ENCODE assay signal across 23 cellular contexts in genomic region chr6:168121308-168121665, GRCh38. TPM values are rescaled to one million over a fixed set of nuclear protein-coding genes. Genes with fewer than 3 reads are reported as not detected.
DNase-seq lines count a peak whose midpoint lies in the region; ATAC-seq and TF ChIP-seq lines count a peak whose summit lies in the region.
"Had no signal": no experiment of that assay in that cellular context is flagged by ENCODE, and none has a peak within 500 bp of the region (broad histone marks: within the 10 kb centered on the region; RNA-seq: fewer than 3 reads in every experiment).

No MANE protein-coding gene starts in this region.

- no peak overlapping the region for H3K14ac ChIP-seq in neuronal stem cell (ENCODE audit: low read length)

- H3K23ac ChIP-seq in neuronal stem cell (ENCODE audit: low read depth, low read length, poor library complexity) = no peak overlapping the region

- no peak overlapping the region for H4K91ac ChIP-seq in neuronal stem cell (ENCODE audit: low read depth, low read length, poor library complexity)

- no peak overlapping the region for H3K4ac ChIP-seq in neuronal stem cell (ENCODE audit: low read length)

- H3K9me3 ChIP-seq in neuronal stem cell (replicated peaks in 1 of 2; ENCODE audit: control insufficient read depth in 2 of 2, insufficient read depth in 1 of 2, low read depth in 1 of 2, low read length in 2 of 2) (peaks cover 7% of the 10 kb centered on the region in 2 donors), Karpas-422 (ENCODE audit: low read length) (no peaks in the 10 kb centered on the region)
- H3K9me3 ChIP-seq: heart right ventricle, tibial artery had no signal

- no peak overlapping the region for H2AK5ac ChIP-seq in neuronal stem cell (ENCODE audit: low read depth, low read length)

- H2AFZ ChIP-seq in neuronal stem cell (ENCODE audit: low read length) (no peak overlapping the region), Karpas-422 (ENCODE audit: low read length) (no peak overlapping the region)

- H3K4me2 ChIP-seq in neuronal stem cell (ENCODE audit: insufficient read depth, low read length, poor library complexity, severe bottlenecking) (no peak overlapping the region), Karpas-422 (ENCODE audit: low read depth, low read length, poor library complexity, severe bottlenecking) (no peak overlapping the region)

- no peak overlapping the region for H2BK12ac ChIP-seq in neuronal stem cell (ENCODE audit: low read length)

- H3K4me3 ChIP-seq in neuronal stem cell (ENCODE audit: low read length in 2 of 2) = no peak overlapping the region
- H3K4me3 ChIP-seq in Karpas-422 (ENCODE audit: low read length) = no peak overlapping the region
- H3K4me3 ChIP-seq: cardiac muscle cell, heart right ventricle, tibial artery had no signal

- H4K20me1 ChIP-seq in Karpas-422 (ENCODE audit: insufficient read depth, low read depth, low read length) = no peaks in the 10 kb centered on the region

- no peaks in the 10 kb centered on the region for H3K9me3 Mint-ChIP-seq in natural killer cell
- no peaks in the 10 kb centered on the region for H3K9me3 Mint-ChIP-seq in natural killer cell treated with Interleukin-12 subunit alpha and Interleukin-12 subunit beta and Interleukin-15 and Interleukin-18, amount 100 ng/mL, for 72 hours
- peaks cover 2% of the 10 kb centered on the region for H3K9me3 Mint-ChIP-seq in activated CD8-positive, alpha-beta memory T cell treated with anti-CD3 and anti-CD28 coated beads, Interleukin-2, amount 10 ng/mL, durations not matched to agents 7 days and 5 days (ENCODE audit: low read depth)
- H3K9me3 Mint-ChIP-seq: CD8-positive, alpha-beta T cell had no signal

- TF ChIP-seq CTCF in natural killer cell (IDR thresholded peaks at IDR 0.05) = no peak

- H2BK15ac ChIP-seq in neuronal stem cell (ENCODE audit: low read length) = no peak overlapping the region

- H3K27ac ChIP-seq in neuronal stem cell (replicated peaks; ENCODE audit: low read length) (no peak overlapping the region), Karpas-422 (ENCODE audit: low read length) (no peak overlapping the region)
- H3K27ac ChIP-seq: cardiac muscle cell, heart right ventricle, tibial artery had no signal

- DNase-seq in natural killer cell (peak; percentile 1), neuronal stem cell (ENCODE audit: low spot score) (no peak), Karpas-422 (no peak), iPS-NIHi7 (ENCODE audit: extremely low spot score) (no peak), NCI-H146 treated with DMSO at 0.1 percent for 48 hours (lab: John Stamatoyannopoulos, UW; ENCODE audit: unreplicated experiment) (no peak)
- no peak for DNase-seq in natural killer cell treated with Interleukin-12 subunit alpha and Interleukin-12 subunit beta and Interleukin-15 and Interleukin-18, amount 100 ng/mL, for 72 hours (ENCODE audit: low spot score)
- DNase-seq in activated CD8-positive, alpha-beta memory T cell treated with anti-CD3 and anti-CD28 coated beads, Interleukin-2, amount 10 ng/mL, durations not matched to agents 7 days and 5 days = peak; percentile 39
- DNase-seq: activated effector memory CD4-positive, alpha-beta T cell treated with anti-CD3 and anti-CD28 coated beads, Interleukin-2, amount 50 U/mL, for 16 hours; heart right ventricle; KG1; NCI-H1930; NCI-H2227 treated with DMSO at 0.1 percent for 48 hours; NCI-H748 treated with DMSO at 0.1 percent for 48 hours; nucleus accumbens; OCI-M1; retina had no signal

- H2BK5ac ChIP-seq in neuronal stem cell (ENCODE audit: low read length) = no peak overlapping the region

- no peaks in the 10 kb centered on the region for H3K27me3 ChIP-seq in neuronal stem cell (ENCODE audit: control insufficient read depth in 3 of 3, insufficient read depth in 3 of 3, low read depth in 1 of 3, low read length in 3 of 3)
- no peaks in the 10 kb centered on the region for H3K27me3 ChIP-seq in Karpas-422 (ENCODE audit: low read length)
- H3K27me3 ChIP-seq: cardiac muscle cell, heart right ventricle had no signal

- no peak overlapping the region for H3K4me3 Mint-ChIP-seq in natural killer cell
- H3K4me3 Mint-ChIP-seq in natural killer cell treated with Interleukin-12 subunit alpha and Interleukin-12 subunit beta and Interleukin-15 and Interleukin-18, amount 100 ng/mL, for 72 hours = no peak overlapping the region
- no peak overlapping the region for H3K4me3 Mint-ChIP-seq in activated CD8-positive, alpha-beta memory T cell treated with anti-CD3 and anti-CD28 coated beads, Interleukin-2, amount 10 ng/mL, durations not matched to agents 7 days and 5 days
- H3K4me3 Mint-ChIP-seq: CD8-positive, alpha-beta T cell had no signal

- H3K9me2 ChIP-seq in Karpas-422 (replicated peaks; ENCODE audit: insufficient read depth, low read length) = no peaks in the 10 kb centered on the region

- H3K9ac ChIP-seq in neuronal stem cell (ENCODE audit: low read depth, low read length, poor library complexity) = no peak overlapping the region
- no peak overlapping the region for H3K9ac ChIP-seq in Karpas-422 (ENCODE audit: low read length)

- no peak overlapping the region for H4K8ac ChIP-seq in neuronal stem cell (ENCODE audit: low read depth, low read length)

- peak overlapping the region; percentile 11 for H3K18ac ChIP-seq in neuronal stem cell (ENCODE audit: low read length)

- H3K4me1 Mint-ChIP-seq in natural killer cell = no peaks in the 10 kb centered on the region
- no peaks in the 10 kb centered on the region for H3K4me1 Mint-ChIP-seq in natural killer cell treated with Interleukin-12 subunit alpha and Interleukin-12 subunit beta and Interleukin-15 and Interleukin-18, amount 100 ng/mL, for 72 hours (ENCODE audit: low read depth in 2 of 2)
- H3K4me1 Mint-ChIP-seq in activated CD8-positive, alpha-beta memory T cell treated with anti-CD3 and anti-CD28 coated beads, Interleukin-2, amount 10 ng/mL, durations not matched to agents 7 days and 5 days = no peaks in the 10 kb centered on the region

- no peaks in the 10 kb centered on the region for H3K79me1 ChIP-seq in neuronal stem cell (ENCODE audit: low read depth, low read length)

- CTCF ChIA-PET in activated CD8-positive, alpha-beta memory T cell treated with anti-CD3 and anti-CD28 coated beads, Interleukin-2, amount 10 ng/mL, durations not matched to agents 7 days and 5 days (lab: Charles Lee) = no interaction called here

- no CpG with 5 or more reads among the region's 8 CpGs for WGBS in neuronal stem cell (ENCODE audit: extremely low coverage in 2 of 2, insufficient read length in 2 of 2, insufficient replicate concordance in 1 of 2), 2 donors

- no peaks in the 10 kb centered on the region for H3K27me3 Mint-ChIP-seq in natural killer cell (ENCODE audit: low read depth in 2 of 2)
- no peaks in the 10 kb centered on the region for H3K27me3 Mint-ChIP-seq in natural killer cell treated with Interleukin-12 subunit alpha and Interleukin-12 subunit beta and Interleukin-15 and Interleukin-18, amount 100 ng/mL, for 72 hours
- no peaks in the 10 kb centered on the region for H3K27me3 Mint-ChIP-seq in activated CD8-positive, alpha-beta memory T cell treated with anti-CD3 and anti-CD28 coated beads, Interleukin-2, amount 10 ng/mL, durations not matched to agents 7 days and 5 days

- H3K4me1 ChIP-seq in neuronal stem cell (ENCODE audit: control insufficient read depth in 2 of 2, insufficient read depth in 1 of 2, low read depth in 1 of 2, low read length in 2 of 2) = no peaks in the 10 kb centered on the region
- no peaks in the 10 kb centered on the region for H3K4me1 ChIP-seq in Karpas-422 (ENCODE audit: low read length)
- H3K4me1 ChIP-seq: tibial artery had no signal

- H3K27ac Mint-ChIP-seq in natural killer cell = no peak overlapping the region
- no peak overlapping the region for H3K27ac Mint-ChIP-seq in natural killer cell treated with Interleukin-12 subunit alpha and Interleukin-12 subunit beta and Interleukin-15 and Interleukin-18, amount 100 ng/mL, for 72 hours
- no peak overlapping the region for H3K27ac Mint-ChIP-seq in activated CD8-positive, alpha-beta memory T cell treated with anti-CD3 and anti-CD28 coated beads, Interleukin-2, amount 10 ng/mL, durations not matched to agents 7 days and 5 days
- H3K27ac Mint-ChIP-seq: CD8-positive, alpha-beta T cell had no signal

- H3K36me3 Mint-ChIP-seq in natural killer cell = no peaks in the 10 kb centered on the region
- H3K36me3 Mint-ChIP-seq in natural killer cell treated with Interleukin-12 subunit alpha and Interleukin-12 subunit beta and Interleukin-15 and Interleukin-18, amount 100 ng/mL, for 72 hours = no peaks in the 10 kb centered on the region
- no peaks in the 10 kb centered on the region for H3K36me3 Mint-ChIP-seq in activated CD8-positive, alpha-beta memory T cell treated with anti-CD3 and anti-CD28 coated beads, Interleukin-2, amount 10 ng/mL, durations not matched to agents 7 days and 5 days
- H3K36me3 Mint-ChIP-seq: CD8-positive, alpha-beta T cell had no signal

- H2BK120ac ChIP-seq in neuronal stem cell (ENCODE audit: low read depth, low read length) = no peak overlapping the region

- intact Hi-C loops in natural killer cell (cut with micrococcal nuclease) = no loop called here

- H3K36me3 ChIP-seq in neuronal stem cell (replicated peaks in 1 of 2; ENCODE audit: control insufficient read depth in 2 of 2, insufficient read depth in 2 of 2, low read length in 2 of 2) = no peaks in the 10 kb centered on the region
- no peaks in the 10 kb centered on the region for H3K36me3 ChIP-seq in Karpas-422 (ENCODE audit: insufficient read depth, low read length)
- H3K36me3 ChIP-seq: cardiac muscle cell, heart right ventricle, tibial artery had no signal

- no peak for ATAC-seq in natural killer cell
- ATAC-seq in natural killer cell treated with Interleukin-12 subunit alpha and Interleukin-12 subunit beta and Interleukin-15 and Interleukin-18, amount 100 ng/mL, for 72 hours = no peak
- ATAC-seq in activated CD8-positive, alpha-beta memory T cell treated with anti-CD3 and anti-CD28 coated beads, Interleukin-2, amount 10 ng/mL, durations not matched to agents 7 days and 5 days = no peak
- ATAC-seq: CD8-positive, alpha-beta T cell; heart right ventricle; Right ventricle myocardium inferior had no signal

- H3K79me2 ChIP-seq in Karpas-422 (ENCODE audit: low read length) = no peaks in the 10 kb centered on the region

RNA-seq across cellular contexts. Expression of gene FRMD1, which starts 42.3 kb away (rescaled TPM):
- total RNA-seq in natural killer cell = not detected
- total RNA-seq in natural killer cell treated with Interleukin-12 subunit alpha and Interleukin-12 subunit beta and Interleukin-15 and Interleukin-18, amount 100 ng/mL, for 72 hours = not detected
- not detected for total RNA-seq in activated CD8-positive, alpha-beta memory T cell treated with anti-CD3 and anti-CD28 coated beads, Interleukin-2, amount 10 ng/mL, durations not matched to agents 7 days and 5 days
- 0.20 TPM for polyA plus RNA-seq in neuronal stem cell (2013, experiment 1 of 2)
- 0.18 TPM for polyA plus RNA-seq in neuronal stem cell (2013, experiment 2 of 2)
- not detected in 2 replicates for total RNA-seq in Karpas-422 (2014; rRNA removed; shearing (Covaris generic); ENCODE audit: low replicate concordance)
- total RNA-seq: CD8-positive, alpha-beta T cell; dermis microvascular lymphatic vessel endothelial cell; H4; HT-29 had no signal
- polyA plus RNA-seq: cardiac muscle cell had no signal

Comparison
In these comparisons a context has a peak if more than half of its experiments do, and no peak if none do; other contexts are left out.
1. DNase-seq: peak in natural killer cell (single experiment) and activated CD8-positive, alpha-beta memory T cell treated with anti-CD3 and anti-CD28 coated beads, Interleukin-2, amount 10 ng/mL, durations not matched to agents 7 days and 5 days (single experiment); none in natural killer cell treated with Interleukin-12 subunit alpha and Interleukin-12 subunit beta and Interleukin-15 and Interleukin-18, amount 100 ng/mL, for 72 hours (single experiment), neuronal stem cell (single experiment), Karpas-422 (single experiment), iPS-NIHi7 (single experiment) and NCI-H146 treated with DMSO at 0.1 percent for 48 hours (single experiment).